ENCODE assay signal across 8 cellular contexts in the genomic region with DNA sequence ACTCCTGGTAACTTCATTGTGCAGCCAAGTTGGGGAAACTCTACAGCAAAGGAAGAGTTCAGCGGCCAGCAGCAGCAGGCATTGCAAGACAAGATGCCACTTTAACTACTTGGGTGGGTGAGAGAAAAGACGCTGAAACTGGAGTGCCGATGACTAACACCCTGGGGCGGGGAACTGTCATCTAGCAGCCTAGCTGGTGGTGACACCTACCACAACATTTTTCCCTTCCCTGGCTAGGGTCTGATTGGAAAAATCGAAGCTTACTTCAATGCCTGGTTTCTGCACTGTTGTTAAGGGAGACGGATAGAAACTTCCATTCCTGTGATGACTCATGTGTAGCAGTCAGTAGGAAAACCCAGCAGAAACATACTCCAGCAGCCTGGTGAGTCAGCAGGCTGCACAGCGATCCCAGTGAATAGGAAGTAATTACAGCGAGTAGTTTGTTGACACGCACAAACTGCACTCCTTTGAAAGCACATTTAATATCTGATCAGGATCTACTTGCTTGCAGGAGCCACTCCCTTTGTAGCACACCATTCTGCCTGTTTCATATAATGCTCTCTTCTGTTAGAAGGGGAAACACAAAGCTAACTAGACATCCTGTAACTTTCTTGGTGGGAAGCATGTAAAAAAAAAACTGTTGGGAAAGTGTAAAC.
DNase-seq lines count a peak whose midpoint lies in the region; ATAC-seq, FAIRE-seq and TF ChIP-seq lines count a peak whose summit lies in the region.

No MANE protein-coding gene starts in this region.

- no peaks in the 10 kb centered on the region for H3K36me3 ChIP-seq in HepG2 (replicated peaks in 1 of 2; ENCODE audit: control insufficient read depth in 1 of 2, insufficient read depth in 2 of 2, low read length in 2 of 2)

- BruUV-seq in HepG2 (replicated peaks; lab: Mats Ljungman, UMichigan) = no TSS peak

- peak; percentile 99 for FAIRE-seq in HepG2 (lab: Jason Lieb, UNC)

- WGBS in HepG2 (ENCODE audit: low lambda C conversion rate) = 4% methylated on average over 7 of the region's 9 CpGs

- no peaks in the 10 kb centered on the region for H3K9me3 ChIP-seq in HepG2 (ENCODE audit: low read length)

- H3K9ac ChIP-seq in HepG2 (ENCODE audit: insufficient read depth, low read depth, low read length) = peak overlapping the region; percentile 82

- H3K27me3 ChIP-seq in HepG2 (ENCODE audit: control insufficient read depth in 1 of 2, insufficient read depth in 2 of 2, low read length in 2 of 2) = no peaks in the 10 kb centered on the region; a peak in 1 of 5 replicates

- H3K4me3 ChIP-seq in HepG2 (replicated peaks in 1 of 3; ENCODE audit: insufficient read depth in 1 of 3, low read depth in 2 of 3, low read length in 3 of 3) = peak overlapping the region; percentile 71 to 98 (median 97)

- in situ Hi-C loops in HepG2 (cut with HindIII; ENCODE audit: extremely low pct_ligation_motif_present, low pct_unique_long_range_greater_than_20kb) = loop anchor here (5.0 kb wide), 2 partner anchors 67 to 112 kb away; no protein-coding TSS in a partner anchor

- DNase-seq in EH (ENCODE audit: low read depth) = peak; percentile 95
- DNase-seq in NCI-H510A treated with DMSO at 0.1 percent for 48 hours (lab: John Stamatoyannopoulos, UW) = peak; percentile 96
- DNase-seq in activated CD4-positive, alpha-beta T cell treated with anti-CD3 and anti-CD28 coated beads, Interleukin-2, amount 50 U/mL, for 4 hours = peak; percentile 70 to 77
- DNase-seq in dermis microvascular lymphatic vessel endothelial cell (ENCODE audit: low read depth in 2 of 2) = peak; percentile 97 to 99
- peak; percentile 97 for DNase-seq in HepG2 (ENCODE audit: low spot score)
- peak; percentile 76 for DNase-seq in stimulated activated CD4-positive, alpha-beta T cell treated with anti-CD3 and anti-CD28 coated beads, Interleukin-1b, Interleukin-23, amount 100 ng/mL, for 48 hours

- no peak for TF ChIP-seq CTCF in HepG2 (CRISPR knock-in tag; IDR thresholded peaks at IDR 0.05)

- no peak for TF ChIP-seq RAD21 in HepG2 (CRISPR knock-in tag; IDR thresholded peaks at IDR 0.05)

- intact Hi-C loops in HepG2 (cut with micrococcal nuclease; ENCODE audit: unreplicated experiment) = loop anchor here (1.0 to 5.0 kb wide), 7 partner anchors 31 to 112 kb away; a partner anchor contains a TSS

- H3K4me2 ChIP-seq in HepG2 (ENCODE audit: low read depth, low read length) = peak overlapping the region; percentile 83

- H3K79me2 ChIP-seq in HepG2 (ENCODE audit: insufficient read depth, low read length) = peaks cover 13% of the 10 kb centered on the region

- H4K20me1 ChIP-seq in HepG2 (ENCODE audit: insufficient read depth, low read length) = no peaks in the 10 kb centered on the region

- TF ChIP-seq EP300 in HepG2 (IDR thresholded peaks at IDR 0.05; ENCODE audit: low read depth in 2 of 2, low read length in 2 of 2) (peak; percentile 23 to 82; a peak in 3 of 4 replicates), HepG2 (CRISPR knock-in tag; IDR thresholded peaks at IDR 0.05; ENCODE audit: borderline replicate concordance) (peak; percentile 84)

- H2AFZ ChIP-seq in HepG2 (ENCODE audit: low read length) = no peak overlapping the region

- peaks cover 40% of the 10 kb centered on the region for H3K4me1 ChIP-seq in HepG2 (ENCODE audit: insufficient read depth, low read length)

- ATAC-seq in HG03196 (IDR thresholded peaks at IDR 0.05; ENCODE audit: unreplicated experiment) = peak; percentile 49
- peak; percentile 84 for ATAC-seq in HepG2
- no peak for ATAC-seq in GM19324 (IDR thresholded peaks at IDR 0.05; ENCODE audit: low FRiP score, unreplicated experiment)

- peak overlapping the region; percentile 73 for H3K27ac ChIP-seq in HepG2 (ENCODE audit: extremely low read length, insufficient read depth, low read length)

- POLR2A ChIA-PET in HepG2 (lab: Yijun Ruan, JAX) = interaction anchor here (1.0 to 5.3 kb wide), 5 partner anchors 50 to 67 kb away, joined by 3 to 42 read pairs (median 4); a partner anchor contains a TSS

- CTCF ChIA-PET in HepG2 (lab: Yijun Ruan, JAX; ENCODE audit: low intra/inter-chr PET ratio, low total read pairs) = no interaction called here

- peak in 1 of 2 experiments; percentile 42; a peak in 1 of 4 replicates for TF ChIP-seq POLR2A in HepG2 (IDR thresholded peaks at IDR 0.05; ENCODE audit: insufficient read depth in 1 of 2, low read depth in 2 of 2, low read length in 2 of 2)

TF ChIP-seq in HepG2, 621 proteins besides CTCF, POLR2A, EP300 and RAD21 (continues in another document):
- no peak for TF ChIP-seq HNF4G (IDR thresholded peaks at IDR 0.05; ENCODE audit: borderline replicate concordance, low read depth, low read length)
- TF ChIP-seq HNF4G (CRISPR knock-in tag; IDR thresholded peaks at IDR 0.05; ENCODE audit: borderline replicate concordance, low read depth) = no peak
- no peak for TF ChIP-seq GLI4 (CRISPR knock-in tag; IDR thresholded peaks at IDR 0.05; ENCODE audit: borderline replicate concordance)
- peak; percentile 95 for TF ChIP-seq ELF3 (CRISPR knock-in tag; IDR thresholded peaks at IDR 0.05)
- TF ChIP-seq, protein P1, sequence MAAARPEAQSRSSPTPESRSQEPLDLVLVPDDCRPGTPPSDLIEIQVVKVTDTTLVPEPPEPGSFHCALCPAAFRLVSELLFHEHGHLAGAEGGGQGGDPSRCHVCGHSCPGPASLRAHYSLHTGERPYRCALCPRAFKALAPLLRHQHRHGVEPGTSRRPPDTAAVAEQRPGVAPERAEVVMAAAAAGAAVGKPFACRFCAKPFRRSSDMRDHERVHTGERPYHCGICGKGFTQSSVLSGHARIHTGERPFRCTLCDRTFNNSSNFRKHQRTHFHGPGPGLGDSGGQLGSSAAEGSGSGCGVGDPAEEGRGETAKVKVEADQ (CRISPR knock-in tag; IDR thresholded peaks at IDR 0.05; ENCODE audit: borderline replicate concordance) = no peak
- TF ChIP-seq ISL2 (CRISPR knock-in tag; IDR thresholded peaks at IDR 0.05) = peak; percentile 67
- TF ChIP-seq ZNF747 (CRISPR knock-in tag; IDR thresholded peaks at IDR 0.05; ENCODE audit: borderline replicate concordance) = no peak
- TF ChIP-seq SOX6 (IDR thresholded peaks at IDR 0.05) = no peak
- peak; percentile 71 for TF ChIP-seq SOX6 (CRISPR knock-in tag; IDR thresholded peaks at IDR 0.05)
- TF ChIP-seq, protein P2, sequence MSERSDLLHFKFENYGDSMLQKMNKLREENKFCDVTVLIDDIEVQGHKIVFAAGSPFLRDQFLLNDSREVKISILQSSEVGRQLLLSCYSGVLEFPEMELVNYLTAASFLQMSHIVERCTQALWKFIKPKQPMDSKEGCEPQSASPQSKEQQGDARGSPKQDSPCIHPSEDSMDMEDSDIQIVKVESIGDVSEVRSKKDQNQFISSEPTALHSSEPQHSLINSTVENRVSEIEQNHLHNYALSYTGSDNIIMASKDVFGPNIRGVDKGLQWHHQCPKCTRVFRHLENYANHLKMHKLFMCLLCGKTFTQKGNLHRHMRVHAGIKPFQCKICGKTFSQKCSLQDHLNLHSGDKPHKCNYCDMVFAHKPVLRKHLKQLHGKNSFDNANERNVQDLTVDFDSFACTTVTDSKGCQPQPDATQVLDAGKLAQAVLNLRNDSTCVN (CRISPR knock-in tag; IDR thresholded peaks at IDR 0.05; ENCODE audit: borderline replicate concordance) = 0 out of 2 replicates have a peak, but pooled peaks have one; percentile 50
- no peak; the same call in 1 of the 2 replicates for TF ChIP-seq MYC (CRISPR knock-in tag; IDR thresholded peaks at IDR 0.05; ENCODE audit: borderline replicate concordance)
- peak; percentile 81 for TF ChIP-seq KMT2B (CRISPR knock-in tag; IDR thresholded peaks at IDR 0.05)
- TF ChIP-seq ETV6 (CRISPR knock-in tag; conservative IDR thresholded peaks at IDR 0.05) = peak; percentile 26; the same call in 1 of the 2 replicates
- TF ChIP-seq, protein P3, sequence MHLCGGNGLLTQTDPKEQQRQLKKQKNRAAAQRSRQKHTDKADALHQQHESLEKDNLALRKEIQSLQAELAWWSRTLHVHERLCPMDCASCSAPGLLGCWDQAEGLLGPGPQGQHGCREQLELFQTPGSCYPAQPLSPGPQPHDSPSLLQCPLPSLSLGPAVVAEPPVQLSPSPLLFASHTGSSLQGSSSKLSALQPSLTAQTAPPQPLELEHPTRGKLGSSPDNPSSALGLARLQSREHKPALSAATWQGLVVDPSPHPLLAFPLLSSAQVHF (CRISPR knock-in tag; IDR thresholded peaks at IDR 0.05) = no peak
- TF ChIP-seq SRSF1 (optimal IDR thresholded peaks at IDR 0.05; ENCODE audit: low read depth, low read length) = no peak
- TF ChIP-seq CHCHD3 (CRISPR knock-in tag; IDR thresholded peaks at IDR 0.05) = no peak
- no peak for TF ChIP-seq HIVEP1 (CRISPR knock-in tag; IDR thresholded peaks at IDR 0.05)
- TF ChIP-seq, protein P4, sequence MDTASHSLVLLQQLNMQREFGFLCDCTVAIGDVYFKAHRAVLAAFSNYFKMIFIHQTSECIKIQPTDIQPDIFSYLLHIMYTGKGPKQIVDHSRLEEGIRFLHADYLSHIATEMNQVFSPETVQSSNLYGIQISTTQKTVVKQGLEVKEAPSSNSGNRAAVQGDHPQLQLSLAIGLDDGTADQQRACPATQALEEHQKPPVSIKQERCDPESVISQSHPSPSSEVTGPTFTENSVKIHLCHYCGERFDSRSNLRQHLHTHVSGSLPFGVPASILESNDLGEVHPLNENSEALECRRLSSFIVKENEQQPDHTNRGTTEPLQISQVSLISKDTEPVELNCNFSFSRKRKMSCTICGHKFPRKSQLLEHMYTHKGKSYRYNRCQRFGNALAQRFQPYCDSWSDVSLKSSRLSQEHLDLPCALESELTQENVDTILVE (CRISPR knock-in tag; IDR thresholded peaks at IDR 0.05) = no peak
- TF ChIP-seq KAT7 (CRISPR knock-in tag; IDR thresholded peaks at IDR 0.05; ENCODE audit: borderline replicate concordance) = peak; percentile 29; the same call in 1 of the 2 replicates
- no peak for TF ChIP-seq SRSF9 (IDR thresholded peaks at IDR 0.05; ENCODE audit: borderline replicate concordance, insufficient read depth, low read depth, low read length, poor library complexity, severe bottlenecking)
- TF ChIP-seq SP140L (CRISPR knock-in tag; IDR thresholded peaks at IDR 0.05; ENCODE audit: borderline replicate concordance) = no peak; the same call in 1 of the 2 replicates
- no peak for TF ChIP-seq PHF8 (CRISPR knock-in tag; IDR thresholded peaks at IDR 0.05)
- peak; percentile 78; the same call in 1 of the 2 replicates for TF ChIP-seq ZFP36L1 (CRISPR knock-in tag; IDR thresholded peaks at IDR 0.05)
